1 cellular context compared by ENCODE assay signal in genomic region chr15:41690636-41691035, GRCh38.
TF ChIP-seq lines count a peak whose summit lies in the region.

No MANE protein-coding gene starts in this region.

TF ChIP-seq in K562, 482 proteins besides CTCF, POLR2A, EP300 and RAD21 (continued from another document and continues in another):
- TF ChIP-seq, protein P1, sequence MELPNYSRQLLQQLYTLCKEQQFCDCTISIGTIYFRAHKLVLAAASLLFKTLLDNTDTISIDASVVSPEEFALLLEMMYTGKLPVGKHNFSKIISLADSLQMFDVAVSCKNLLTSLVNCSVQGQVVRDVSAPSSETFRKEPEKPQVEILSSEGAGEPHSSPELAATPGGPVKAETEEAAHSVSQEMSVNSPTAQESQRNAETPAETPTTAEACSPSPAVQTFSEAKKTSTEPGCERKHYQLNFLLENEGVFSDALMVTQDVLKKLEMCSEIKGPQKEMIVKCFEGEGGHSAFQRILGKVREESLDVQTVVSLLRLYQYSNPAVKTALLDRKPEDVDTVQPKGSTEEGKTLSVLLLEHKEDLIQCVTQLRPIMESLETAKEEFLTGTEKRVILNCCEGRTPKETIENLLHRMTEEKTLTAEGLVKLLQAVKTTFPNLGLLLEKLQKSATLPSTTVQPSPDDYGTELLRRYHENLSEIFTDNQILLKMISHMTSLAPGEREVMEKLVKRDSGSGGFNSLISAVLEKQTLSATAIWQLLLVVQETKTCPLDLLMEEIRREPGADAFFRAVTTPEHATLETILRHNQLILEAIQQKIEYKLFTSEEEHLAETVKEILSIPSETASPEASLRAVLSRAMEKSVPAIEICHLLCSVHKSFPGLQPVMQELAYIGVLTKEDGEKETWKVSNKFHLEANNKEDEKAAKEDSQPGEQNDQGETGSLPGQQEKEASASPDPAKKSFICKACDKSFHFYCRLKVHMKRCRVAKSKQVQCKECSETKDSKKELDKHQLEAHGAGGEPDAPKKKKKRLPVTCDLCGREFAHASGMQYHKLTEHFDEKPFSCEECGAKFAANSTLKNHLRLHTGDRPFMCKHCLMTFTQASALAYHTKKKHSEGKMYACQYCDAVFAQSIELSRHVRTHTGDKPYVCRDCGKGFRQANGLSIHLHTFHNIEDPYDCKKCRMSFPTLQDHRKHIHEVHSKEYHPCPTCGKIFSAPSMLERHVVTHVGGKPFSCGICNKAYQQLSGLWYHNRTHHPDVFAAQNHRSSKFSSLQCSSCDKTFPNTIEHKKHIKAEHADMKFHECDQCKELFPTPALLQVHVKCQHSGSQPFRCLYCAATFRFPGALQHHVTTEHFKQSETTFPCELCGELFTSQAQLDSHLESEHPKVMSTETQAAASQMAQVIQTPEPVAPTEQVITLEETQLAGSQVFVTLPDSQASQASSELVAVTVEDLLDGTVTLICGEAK (IDR thresholded peaks at IDR 0.05) = no peak
- TF ChIP-seq, protein P1 (CRISPR knock-in tag; IDR thresholded peaks at IDR 0.05) = no peak
- TF ChIP-seq, protein P2, sequence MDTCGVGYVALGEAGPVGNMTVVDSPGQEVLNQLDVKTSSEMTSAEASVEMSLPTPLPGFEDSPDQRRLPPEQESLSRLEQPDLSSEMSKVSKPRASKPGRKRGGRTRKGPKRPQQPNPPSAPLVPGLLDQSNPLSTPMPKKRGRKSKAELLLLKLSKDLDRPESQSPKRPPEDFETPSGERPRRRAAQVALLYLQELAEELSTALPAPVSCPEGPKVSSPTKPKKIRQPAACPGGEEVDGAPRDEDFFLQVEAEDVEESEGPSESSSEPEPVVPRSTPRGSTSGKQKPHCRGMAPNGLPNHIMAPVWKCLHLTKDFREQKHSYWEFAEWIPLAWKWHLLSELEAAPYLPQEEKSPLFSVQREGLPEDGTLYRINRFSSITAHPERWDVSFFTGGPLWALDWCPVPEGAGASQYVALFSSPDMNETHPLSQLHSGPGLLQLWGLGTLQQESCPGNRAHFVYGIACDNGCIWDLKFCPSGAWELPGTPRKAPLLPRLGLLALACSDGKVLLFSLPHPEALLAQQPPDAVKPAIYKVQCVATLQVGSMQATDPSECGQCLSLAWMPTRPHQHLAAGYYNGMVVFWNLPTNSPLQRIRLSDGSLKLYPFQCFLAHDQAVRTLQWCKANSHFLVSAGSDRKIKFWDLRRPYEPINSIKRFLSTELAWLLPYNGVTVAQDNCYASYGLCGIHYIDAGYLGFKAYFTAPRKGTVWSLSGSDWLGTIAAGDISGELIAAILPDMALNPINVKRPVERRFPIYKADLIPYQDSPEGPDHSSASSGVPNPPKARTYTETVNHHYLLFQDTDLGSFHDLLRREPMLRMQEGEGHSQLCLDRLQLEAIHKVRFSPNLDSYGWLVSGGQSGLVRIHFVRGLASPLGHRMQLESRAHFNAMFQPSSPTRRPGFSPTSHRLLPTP (IDR thresholded peaks at IDR 0.05; ENCODE audit: borderline replicate concordance, extremely low read depth, insufficient read length) = no peak
- TF ChIP-seq NBN (IDR thresholded peaks at IDR 0.05; ENCODE audit: low read depth) (peak; percentile 45; the same call in 1 of the 2 replicates), CTBP1 (IDR thresholded peaks at IDR 0.05; ENCODE audit: borderline replicate concordance) (0 out of 2 replicates have a peak, but pooled peaks have one; percentile 16), JUND (IDR thresholded peaks at IDR 0.05; ENCODE audit: borderline replicate concordance, low read depth, low read length) (0 out of 2 replicates have a peak, but pooled peaks have one; percentile 30), JUND (tag; IDR thresholded peaks at IDR 0.05; ENCODE audit: borderline replicate concordance, low read depth, low read length) (no peak; the same call in 2 of the 3 replicates), ZEB2 (IDR thresholded peaks at IDR 0.05) (0 out of 2 replicates have a peak, but pooled peaks have one; percentile 48), CEBPB (tag; IDR thresholded peaks at IDR 0.05) (peak; percentile 58), ZNF584 (CRISPR knock-in tag; IDR thresholded peaks at IDR 0.05; ENCODE audit: low read depth) (no peak), ARID2 (IDR thresholded peaks at IDR 0.05) (no peak), RNF219 (CRISPR knock-in tag; IDR thresholded peaks at IDR 0.05) (no peak), NCOR1 (IDR thresholded peaks at IDR 0.05) (no peak), ZNF77 (CRISPR knock-in tag; IDR thresholded peaks at IDR 0.05) (no peak), MEF2A (IDR thresholded peaks at IDR 0.05; ENCODE audit: control insufficient read depth, low read depth, low read length) (no peak), ELF1 (tag; IDR thresholded peaks at IDR 0.05) (0 out of 2 replicates have a peak, but pooled peaks have one; percentile 15), RHOXF2B (CRISPR knock-in tag; conservative IDR thresholded peaks at IDR 0.05) (no peak), CEBPG (CRISPR knock-in tag; IDR thresholded peaks at IDR 0.05) (0 out of 2 replicates have a peak, but pooled peaks have one; percentile 28), CEBPG (tag; conservative IDR thresholded peaks at IDR 0.05 in 1 of 2, IDR thresholded peaks at IDR 0.05 in 1 of 2) (no peak), PHF8 (IDR thresholded peaks at IDR 0.05; ENCODE audit: borderline replicate concordance, low read length) (no peak), ZFP1 (CRISPR knock-in tag; IDR thresholded peaks at IDR 0.05) (no peak), SLC30A9 (CRISPR knock-in tag; IDR thresholded peaks at IDR 0.05) (no peak), ZNF24 (IDR thresholded peaks at IDR 0.05) (no peak), MTA1 (IDR thresholded peaks at IDR 0.05; ENCODE audit: borderline replicate concordance) (no peak), CHCHD3 (CRISPR knock-in tag; IDR thresholded peaks at IDR 0.05) (no peak), ZNF79 (CRISPR knock-in tag; IDR thresholded peaks at IDR 0.05; ENCODE audit: low read depth) (no peak), DNMT1 (IDR thresholded peaks at IDR 0.05) (no peak), RBM14 (IDR thresholded peaks at IDR 0.05; ENCODE audit: borderline replicate concordance, insufficient read depth, low read depth, low read length) (no peak), JUNB (CRISPR knock-in tag; conservative IDR thresholded peaks at IDR 0.05) (no peak), MBD2 (IDR thresholded peaks at IDR 0.05; ENCODE audit: borderline replicate concordance, low read depth) (no peak), C11orf30 (IDR thresholded peaks at IDR 0.05; ENCODE audit: low read depth) (no peak), MLX (CRISPR knock-in tag; conservative IDR thresholded peaks at IDR 0.05) (no peak), TEAD1 (CRISPR knock-in tag; IDR thresholded peaks at IDR 0.05) (no peak), ZNF444 (CRISPR knock-in tag; IDR thresholded peaks at IDR 0.05) (no peak), ZNF146 (CRISPR knock-in tag; IDR thresholded peaks at IDR 0.05; ENCODE audit: unreplicated experiment) (no peak), ARID1B (IDR thresholded peaks at IDR 0.05) (peak; percentile 25), EHMT2 (IDR thresholded peaks at IDR 0.05) (no peak), MECOM (CRISPR knock-in tag; IDR thresholded peaks at IDR 0.05) (no peak), SRSF9 (IDR thresholded peaks at IDR 0.05; ENCODE audit: borderline replicate concordance, low read depth, low read length) (no peak), STAT5A (IDR thresholded peaks at IDR 0.05; ENCODE audit: borderline replicate concordance, low read length) (peak; percentile 68)
- TF ChIP-seq, protein P3, sequence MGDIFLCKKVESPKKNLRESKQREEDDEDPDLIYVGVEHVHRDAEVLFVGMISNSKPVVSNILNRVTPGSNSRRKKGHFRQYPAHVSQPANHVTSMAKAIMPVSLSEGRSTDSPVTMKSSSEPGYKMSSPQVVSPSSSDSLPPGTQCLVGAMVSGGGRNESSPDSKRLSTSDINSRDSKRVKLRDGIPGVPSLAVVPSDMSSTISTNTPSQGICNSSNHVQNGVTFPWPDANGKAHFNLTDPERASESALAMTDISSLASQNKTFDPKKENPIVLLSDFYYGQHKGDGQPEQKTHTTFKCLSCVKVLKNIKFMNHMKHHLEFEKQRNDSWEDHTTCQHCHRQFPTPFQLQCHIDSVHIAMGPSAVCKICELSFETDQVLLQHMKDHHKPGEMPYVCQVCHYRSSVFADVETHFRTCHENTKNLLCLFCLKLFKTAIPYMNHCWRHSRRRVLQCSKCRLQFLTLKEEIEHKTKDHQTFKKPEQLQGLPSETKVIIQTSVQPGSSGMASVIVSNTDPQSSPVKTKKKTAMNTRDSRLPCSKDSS (IDR thresholded peaks at IDR 0.05; ENCODE audit: low read depth, partially characterized antibody) = no peak
- TF ChIP-seq, protein P4, sequence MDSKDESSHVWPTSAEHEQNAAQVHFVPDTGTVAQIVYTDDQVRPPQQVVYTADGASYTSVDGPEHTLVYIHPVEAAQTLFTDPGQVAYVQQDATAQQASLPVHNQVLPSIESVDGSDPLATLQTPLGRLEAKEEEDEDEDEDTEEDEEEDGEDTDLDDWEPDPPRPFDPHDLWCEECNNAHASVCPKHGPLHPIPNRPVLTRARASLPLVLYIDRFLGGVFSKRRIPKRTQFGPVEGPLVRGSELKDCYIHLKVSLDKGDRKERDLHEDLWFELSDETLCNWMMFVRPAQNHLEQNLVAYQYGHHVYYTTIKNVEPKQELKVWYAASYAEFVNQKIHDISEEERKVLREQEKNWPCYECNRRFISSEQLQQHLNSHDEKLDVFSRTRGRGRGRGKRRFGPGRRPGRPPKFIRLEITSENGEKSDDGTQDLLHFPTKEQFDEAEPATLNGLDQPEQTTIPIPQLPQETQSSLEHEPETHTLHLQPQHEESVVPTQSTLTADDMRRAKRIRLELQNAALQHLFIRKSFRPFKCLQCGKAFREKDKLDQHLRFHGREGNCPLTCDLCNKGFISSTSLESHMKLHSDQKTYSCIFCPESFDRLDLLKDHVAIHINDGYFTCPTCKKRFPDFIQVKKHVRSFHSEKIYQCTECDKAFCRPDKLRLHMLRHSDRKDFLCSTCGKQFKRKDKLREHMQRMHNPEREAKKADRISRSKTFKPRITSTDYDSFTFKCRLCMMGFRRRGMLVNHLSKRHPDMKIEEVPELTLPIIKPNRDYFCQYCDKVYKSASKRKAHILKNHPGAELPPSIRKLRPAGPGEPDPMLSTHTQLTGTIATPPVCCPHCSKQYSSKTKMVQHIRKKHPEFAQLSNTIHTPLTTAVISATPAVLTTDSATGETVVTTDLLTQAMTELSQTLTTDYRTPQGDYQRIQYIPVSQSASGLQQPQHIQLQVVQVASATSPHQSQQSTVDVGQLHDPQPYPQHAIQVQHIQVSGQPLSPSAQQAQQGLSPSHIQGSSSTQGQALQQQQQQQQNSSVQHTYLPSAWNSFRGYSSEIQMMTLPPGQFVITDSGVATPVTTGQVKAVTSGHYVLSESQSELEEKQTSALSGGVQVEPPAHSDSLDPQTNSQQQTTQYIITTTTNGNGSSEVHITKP (IDR thresholded peaks at IDR 0.05; ENCODE audit: partially characterized antibody) = peak; percentile 35
- TF ChIP-seq, protein P5, sequence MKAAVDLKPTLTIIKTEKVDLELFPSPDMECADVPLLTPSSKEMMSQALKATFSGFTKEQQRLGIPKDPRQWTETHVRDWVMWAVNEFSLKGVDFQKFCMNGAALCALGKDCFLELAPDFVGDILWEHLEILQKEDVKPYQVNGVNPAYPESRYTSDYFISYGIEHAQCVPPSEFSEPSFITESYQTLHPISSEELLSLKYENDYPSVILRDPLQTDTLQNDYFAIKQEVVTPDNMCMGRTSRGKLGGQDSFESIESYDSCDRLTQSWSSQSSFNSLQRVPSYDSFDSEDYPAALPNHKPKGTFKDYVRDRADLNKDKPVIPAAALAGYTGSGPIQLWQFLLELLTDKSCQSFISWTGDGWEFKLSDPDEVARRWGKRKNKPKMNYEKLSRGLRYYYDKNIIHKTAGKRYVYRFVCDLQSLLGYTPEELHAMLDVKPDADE (conservative IDR thresholded peaks at IDR 0.05; ENCODE audit: control insufficient read depth, low read depth, low read length) = no peak
